1 cellular context compared by ENCODE assay signal in the genomic region with DNA sequence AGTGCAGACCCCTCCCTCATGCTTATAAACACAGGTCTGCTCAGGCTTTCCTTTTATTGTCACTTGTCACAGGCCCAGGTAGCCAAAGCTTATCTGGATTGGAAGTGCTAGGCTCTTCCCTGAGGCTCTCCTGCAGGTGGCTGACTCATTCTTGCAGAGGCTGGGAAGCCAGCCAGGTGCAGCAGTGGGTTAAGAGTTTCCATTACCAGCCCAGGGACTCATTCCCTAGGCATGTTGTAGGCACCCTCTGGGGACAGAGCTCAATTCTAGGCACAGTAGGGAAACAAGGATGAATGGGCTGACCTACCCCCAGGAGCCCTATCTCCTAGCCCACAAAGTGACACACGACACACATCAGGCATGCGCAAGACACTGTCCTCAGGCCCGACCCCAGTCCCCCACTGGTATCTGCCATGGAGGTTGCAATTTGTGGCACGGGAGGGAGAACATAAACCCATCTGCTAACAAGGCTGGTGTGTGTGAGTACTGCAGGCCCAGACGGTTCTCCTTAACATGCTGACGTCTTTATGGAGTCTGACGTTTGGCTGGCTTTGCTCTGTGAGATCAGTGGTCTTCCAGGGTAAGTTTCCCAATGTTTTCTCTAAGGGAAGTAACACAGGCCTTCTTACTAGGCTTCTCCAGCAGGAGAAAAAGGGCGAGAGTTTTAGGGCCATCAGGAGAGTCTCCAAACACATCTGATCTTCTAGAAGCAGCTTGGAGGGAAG.
TF ChIP-seq lines count a peak whose summit lies in the region.

No MANE protein-coding gene starts in this region.

TF ChIP-seq in H1, 55 proteins besides CTCF, POLR2A, EP300 and RAD21 (continued from another document):
- TF ChIP-seq, protein P1, sequence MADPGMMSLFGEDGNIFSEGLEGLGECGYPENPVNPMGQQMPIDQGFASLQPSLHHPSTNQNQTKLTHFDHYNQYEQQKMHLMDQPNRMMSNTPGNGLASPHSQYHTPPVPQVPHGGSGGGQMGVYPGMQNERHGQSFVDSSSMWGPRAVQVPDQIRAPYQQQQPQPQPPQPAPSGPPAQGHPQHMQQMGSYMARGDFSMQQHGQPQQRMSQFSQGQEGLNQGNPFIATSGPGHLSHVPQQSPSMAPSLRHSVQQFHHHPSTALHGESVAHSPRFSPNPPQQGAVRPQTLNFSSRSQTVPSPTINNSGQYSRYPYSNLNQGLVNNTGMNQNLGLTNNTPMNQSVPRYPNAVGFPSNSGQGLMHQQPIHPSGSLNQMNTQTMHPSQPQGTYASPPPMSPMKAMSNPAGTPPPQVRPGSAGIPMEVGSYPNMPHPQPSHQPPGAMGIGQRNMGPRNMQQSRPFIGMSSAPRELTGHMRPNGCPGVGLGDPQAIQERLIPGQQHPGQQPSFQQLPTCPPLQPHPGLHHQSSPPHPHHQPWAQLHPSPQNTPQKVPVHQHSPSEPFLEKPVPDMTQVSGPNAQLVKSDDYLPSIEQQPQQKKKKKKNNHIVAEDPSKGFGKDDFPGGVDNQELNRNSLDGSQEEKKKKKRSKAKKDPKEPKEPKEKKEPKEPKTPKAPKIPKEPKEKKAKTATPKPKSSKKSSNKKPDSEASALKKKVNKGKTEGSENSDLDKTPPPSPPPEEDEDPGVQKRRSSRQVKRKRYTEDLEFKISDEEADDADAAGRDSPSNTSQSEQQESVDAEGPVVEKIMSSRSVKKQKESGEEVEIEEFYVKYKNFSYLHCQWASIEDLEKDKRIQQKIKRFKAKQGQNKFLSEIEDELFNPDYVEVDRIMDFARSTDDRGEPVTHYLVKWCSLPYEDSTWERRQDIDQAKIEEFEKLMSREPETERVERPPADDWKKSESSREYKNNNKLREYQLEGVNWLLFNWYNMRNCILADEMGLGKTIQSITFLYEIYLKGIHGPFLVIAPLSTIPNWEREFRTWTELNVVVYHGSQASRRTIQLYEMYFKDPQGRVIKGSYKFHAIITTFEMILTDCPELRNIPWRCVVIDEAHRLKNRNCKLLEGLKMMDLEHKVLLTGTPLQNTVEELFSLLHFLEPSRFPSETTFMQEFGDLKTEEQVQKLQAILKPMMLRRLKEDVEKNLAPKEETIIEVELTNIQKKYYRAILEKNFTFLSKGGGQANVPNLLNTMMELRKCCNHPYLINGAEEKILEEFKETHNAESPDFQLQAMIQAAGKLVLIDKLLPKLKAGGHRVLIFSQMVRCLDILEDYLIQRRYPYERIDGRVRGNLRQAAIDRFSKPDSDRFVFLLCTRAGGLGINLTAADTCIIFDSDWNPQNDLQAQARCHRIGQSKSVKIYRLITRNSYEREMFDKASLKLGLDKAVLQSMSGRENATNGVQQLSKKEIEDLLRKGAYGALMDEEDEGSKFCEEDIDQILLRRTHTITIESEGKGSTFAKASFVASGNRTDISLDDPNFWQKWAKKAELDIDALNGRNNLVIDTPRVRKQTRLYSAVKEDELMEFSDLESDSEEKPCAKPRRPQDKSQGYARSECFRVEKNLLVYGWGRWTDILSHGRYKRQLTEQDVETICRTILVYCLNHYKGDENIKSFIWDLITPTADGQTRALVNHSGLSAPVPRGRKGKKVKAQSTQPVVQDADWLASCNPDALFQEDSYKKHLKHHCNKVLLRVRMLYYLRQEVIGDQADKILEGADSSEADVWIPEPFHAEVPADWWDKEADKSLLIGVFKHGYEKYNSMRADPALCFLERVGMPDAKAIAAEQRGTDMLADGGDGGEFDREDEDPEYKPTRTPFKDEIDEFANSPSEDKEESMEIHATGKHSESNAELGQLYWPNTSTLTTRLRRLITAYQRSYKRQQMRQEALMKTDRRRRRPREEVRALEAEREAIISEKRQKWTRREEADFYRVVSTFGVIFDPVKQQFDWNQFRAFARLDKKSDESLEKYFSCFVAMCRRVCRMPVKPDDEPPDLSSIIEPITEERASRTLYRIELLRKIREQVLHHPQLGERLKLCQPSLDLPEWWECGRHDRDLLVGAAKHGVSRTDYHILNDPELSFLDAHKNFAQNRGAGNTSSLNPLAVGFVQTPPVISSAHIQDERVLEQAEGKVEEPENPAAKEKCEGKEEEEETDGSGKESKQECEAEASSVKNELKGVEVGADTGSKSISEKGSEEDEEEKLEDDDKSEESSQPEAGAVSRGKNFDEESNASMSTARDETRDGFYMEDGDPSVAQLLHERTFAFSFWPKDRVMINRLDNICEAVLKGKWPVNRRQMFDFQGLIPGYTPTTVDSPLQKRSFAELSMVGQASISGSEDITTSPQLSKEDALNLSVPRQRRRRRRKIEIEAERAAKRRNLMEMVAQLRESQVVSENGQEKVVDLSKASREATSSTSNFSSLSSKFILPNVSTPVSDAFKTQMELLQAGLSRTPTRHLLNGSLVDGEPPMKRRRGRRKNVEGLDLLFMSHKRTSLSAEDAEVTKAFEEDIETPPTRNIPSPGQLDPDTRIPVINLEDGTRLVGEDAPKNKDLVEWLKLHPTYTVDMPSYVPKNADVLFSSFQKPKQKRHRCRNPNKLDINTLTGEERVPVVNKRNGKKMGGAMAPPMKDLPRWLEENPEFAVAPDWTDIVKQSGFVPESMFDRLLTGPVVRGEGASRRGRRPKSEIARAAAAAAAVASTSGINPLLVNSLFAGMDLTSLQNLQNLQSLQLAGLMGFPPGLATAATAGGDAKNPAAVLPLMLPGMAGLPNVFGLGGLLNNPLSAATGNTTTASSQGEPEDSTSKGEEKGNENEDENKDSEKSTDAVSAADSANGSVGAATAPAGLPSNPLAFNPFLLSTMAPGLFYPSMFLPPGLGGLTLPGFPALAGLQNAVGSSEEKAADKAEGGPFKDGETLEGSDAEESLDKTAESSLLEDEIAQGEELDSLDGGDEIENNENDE (IDR thresholded peaks at IDR 0.05; ENCODE audit: insufficient replicate concordance, low read length), result no peak
- TF ChIP-seq KDM1A (IDR thresholded peaks at IDR 0.05; ENCODE audit: borderline replicate concordance, low read length) (no peak), TBP (IDR thresholded peaks at IDR 0.05; ENCODE audit: low read depth, low read length) (no peak), POU5F1 (IDR thresholded peaks at IDR 0.05; ENCODE audit: low read depth, low read length) (no peak), SIX5 (IDR thresholded peaks at IDR 0.05; ENCODE audit: low read depth, low read length) (no peak), SP4 (IDR thresholded peaks at IDR 0.05; ENCODE audit: low read length) (no peak), KDM5A (IDR thresholded peaks at IDR 0.05; ENCODE audit: low read length) (no peak), POLR2AphosphoS5 (IDR thresholded peaks at IDR 0.05; ENCODE audit: low read depth, low read length) (no peak), NRF1 (IDR thresholded peaks at IDR 0.05; ENCODE audit: low read depth, low read length) (no peak), EZH2 (IDR thresholded peaks at IDR 0.05; ENCODE audit: low read depth, low read length, severe bottlenecking) (no peak), SIRT6 (IDR thresholded peaks at IDR 0.05; ENCODE audit: low read length) (no peak), CBX8 (IDR thresholded peaks at IDR 0.05; ENCODE audit: borderline replicate concordance, low read depth, low read length) (no peak), ZNF274 (IDR thresholded peaks at IDR 0.05; ENCODE audit: borderline replicate concordance, extremely low read depth, low read length) (no peak), KDM4A (IDR thresholded peaks at IDR 0.05; ENCODE audit: low read depth, low read length, severe bottlenecking) (no peak), CBX5 (IDR thresholded peaks at IDR 0.05; ENCODE audit: low read depth, low read length) (no peak), RFX5 (IDR thresholded peaks at IDR 0.05; ENCODE audit: borderline replicate concordance, low read depth, low read length) (no peak)
- TF ChIP-seq, protein P2, sequence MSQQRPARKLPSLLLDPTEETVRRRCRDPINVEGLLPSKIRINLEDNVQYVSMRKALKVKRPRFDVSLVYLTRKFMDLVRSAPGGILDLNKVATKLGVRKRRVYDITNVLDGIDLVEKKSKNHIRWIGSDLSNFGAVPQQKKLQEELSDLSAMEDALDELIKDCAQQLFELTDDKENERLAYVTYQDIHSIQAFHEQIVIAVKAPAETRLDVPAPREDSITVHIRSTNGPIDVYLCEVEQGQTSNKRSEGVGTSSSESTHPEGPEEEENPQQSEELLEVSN (IDR thresholded peaks at IDR 0.05), result no peak
